20 cellular contexts compared by ENCODE assay signal in the genomic region with DNA sequence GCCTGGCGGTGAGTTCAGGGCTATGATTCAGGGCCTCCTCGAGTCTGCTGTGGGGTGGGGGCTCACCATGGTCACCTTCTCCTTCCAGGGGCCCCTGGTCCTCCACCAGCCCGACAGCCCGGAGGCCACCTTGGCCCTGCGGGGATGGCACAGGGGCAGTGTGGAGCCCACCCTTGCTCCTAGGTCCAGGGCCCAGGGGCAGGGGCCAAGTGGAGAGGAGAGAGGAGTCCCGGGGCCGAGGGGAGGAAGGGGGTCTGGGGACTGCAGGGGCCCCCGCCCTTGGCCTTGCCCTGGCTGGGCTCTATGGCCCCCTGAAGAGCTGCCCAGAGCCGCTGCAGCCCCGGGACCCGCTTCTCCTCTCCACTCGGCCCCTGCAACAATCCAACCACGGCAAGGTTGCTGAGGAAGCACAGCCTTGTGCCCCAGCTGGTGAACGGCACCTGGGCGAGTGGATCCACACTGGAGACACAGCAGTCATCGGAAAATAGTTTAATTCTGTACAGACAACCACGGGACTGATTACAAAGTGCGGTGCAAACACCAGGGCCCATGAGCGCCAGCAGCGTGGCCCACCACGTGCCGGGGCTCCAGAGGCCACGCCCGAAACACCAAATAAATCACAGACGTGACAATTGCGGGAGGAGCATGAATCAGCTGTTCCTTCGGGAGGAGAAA. TPM values are rescaled to one million over a fixed set of nuclear protein-coding genes. Genes with fewer than 3 reads are reported as not detected.
DNase-seq lines count a peak whose midpoint lies in the region; ATAC-seq, FAIRE-seq and TF ChIP-seq lines count a peak whose summit lies in the region.
"Had no signal": no experiment of that assay in that cellular context is flagged by ENCODE, and none has a peak within 500 bp of the region (broad histone marks: within the 10 kb centered on the region; RNA-seq: fewer than 3 reads in every experiment).

No MANE protein-coding gene starts in this region.

- H3K9me3 Mint-ChIP-seq in dendritic cell treated with granulocyte-macrophage colony-stimulating factor and Interleukin-4, amounts not matched to agents 40 ng/mL and 50 ng/mL, for 4 days, result peaks cover 54% of the 10 kb centered on the region

- H3K4me3 Mint-ChIP-seq in dendritic cell treated with granulocyte-macrophage colony-stimulating factor and Interleukin-4, amounts not matched to agents 40 ng/mL and 50 ng/mL, for 4 days, result no peak overlapping the region

- H3K36me3 Mint-ChIP-seq in dendritic cell treated with granulocyte-macrophage colony-stimulating factor and Interleukin-4, amounts not matched to agents 40 ng/mL and 50 ng/mL, for 4 days (ENCODE audit: low read depth), result peaks cover 97% of the 10 kb centered on the region

- no peak overlapping the region for H3K9ac ChIP-seq in kidney (ENCODE audit: low read length in 2 of 2)
- H3K9ac ChIP-seq: GM23248, KMS-11 had no signal

- DNase-seq in Right ventricle myocardium superior (peak; percentile 13), left ventricle myocardium inferior (no peak), kidney (peak; percentile 56), upper lobe of right lung (peak; percentile 44), pons (ENCODE audit: low spot score) (no peak), NCI-H82 treated with DMSO at 0.1 percent for 48 hours (lab: John Stamatoyannopoulos, UW; ENCODE audit: unreplicated experiment) (no peak)
- DNase-seq: C1 segment of cervical spinal cord, DND-41, GM23248, NCI-H1436, NCI-H2029 treated with DMSO at 0.1 percent for 48 hours, NCI-H748 treated with DMSO at 0.1 percent for 48 hours, PC-3 had no signal

- TF ChIP-seq CTCF in left ventricle myocardium inferior (IDR thresholded peaks at IDR 0.05; ENCODE audit: borderline replicate concordance) (no peak), kidney (IDR thresholded peaks at IDR 0.05; ENCODE audit: borderline replicate concordance, extremely low read depth, insufficient read depth) (no peak), upper lobe of right lung (IDR thresholded peaks at IDR 0.05) (no peak)

- no peaks in the 10 kb centered on the region for H3K4me1 Mint-ChIP-seq in dendritic cell treated with granulocyte-macrophage colony-stimulating factor and Interleukin-4, amounts not matched to agents 40 ng/mL and 50 ng/mL, for 4 days (ENCODE audit: low read depth)

- H3K27me3 Mint-ChIP-seq in dendritic cell treated with granulocyte-macrophage colony-stimulating factor and Interleukin-4, amounts not matched to agents 40 ng/mL and 50 ng/mL, for 4 days, result no peaks in the 10 kb centered on the region

- intact Hi-C loops in Right ventricle myocardium superior (cut with DNase I) (no loop called here), left ventricle myocardium inferior (cut with micrococcal nuclease) (no loop called here), kidney (cut with DNase I) (no loop called here), upper lobe of right lung (cut with DNase I) (no loop called here)
- intact Hi-C loops in dendritic cell treated with granulocyte-macrophage colony-stimulating factor and Interleukin-4, amounts not matched to agents 40 ng/mL and 50 ng/mL, for 4 days (cut with micrococcal nuclease), result no loop called here

- H3K4me1 ChIP-seq in left ventricle myocardium inferior, result no peaks in the 10 kb centered on the region
- no peaks in the 10 kb centered on the region for H3K4me1 ChIP-seq in kidney (ENCODE audit: control insufficient read depth in 1 of 2, insufficient read depth in 1 of 2, low read depth in 1 of 2, low read length in 2 of 2)
- no peaks in the 10 kb centered on the region for H3K4me1 ChIP-seq in upper lobe of right lung

- H3K9me3 ChIP-seq in left ventricle myocardium inferior (replicated peaks), result no peaks in the 10 kb centered on the region
- H3K9me3 ChIP-seq in kidney (ENCODE audit: control insufficient read depth in 1 of 2, low read length in 2 of 2), result no peaks in the 10 kb centered on the region
- H3K9me3 ChIP-seq in upper lobe of right lung, result no peaks in the 10 kb centered on the region

- no peak for ATAC-seq in Right ventricle myocardium superior (ENCODE audit: poor library complexity)
- ATAC-seq in upper lobe of right lung, result no peak
- ATAC-seq in GM21576 (IDR thresholded peaks at IDR 0.05; ENCODE audit: unreplicated experiment), result no peak
- ATAC-seq: PC-3 had no signal

- H3K27ac ChIP-seq in left ventricle myocardium inferior (replicated peaks) (no peak overlapping the region), kidney (ENCODE audit: low read depth in 2 of 2, low read length in 2 of 2) (no peak overlapping the region), upper lobe of right lung (no peak overlapping the region)
- H3K27ac ChIP-seq: GM23248, KMS-11, RWPE1 had no signal

- H3K4me3 ChIP-seq in left ventricle myocardium inferior, result no peak overlapping the region
- H3K4me3 ChIP-seq in kidney (ENCODE audit: low read length in 2 of 2), result no peak overlapping the region
- H3K4me3 ChIP-seq in upper lobe of right lung, result no peak overlapping the region
- H3K4me3 ChIP-seq: GM23248 had no signal

- no peaks in the 10 kb centered on the region for H3K27me3 ChIP-seq in left ventricle myocardium inferior (ENCODE audit: low read depth)
- no peaks in the 10 kb centered on the region for H3K27me3 ChIP-seq in upper lobe of right lung

- H3K36me3 ChIP-seq in left ventricle myocardium inferior (peaks cover 49% of the 10 kb centered on the region), kidney (ENCODE audit: control insufficient read depth in 1 of 2, insufficient read depth in 2 of 2, low read length in 2 of 2) (peaks cover 4% of the 10 kb centered on the region in 2 donors), upper lobe of right lung (peaks cover 36% of the 10 kb centered on the region)

- FAIRE-seq in kidney (lab: Jason Lieb, UNC), result no peak
- FAIRE-seq: A204.1, G401.6 had no signal

- peak overlapping the region; percentile 19 for H3K27ac Mint-ChIP-seq in dendritic cell treated with granulocyte-macrophage colony-stimulating factor and Interleukin-4, amounts not matched to agents 40 ng/mL and 50 ng/mL, for 4 days

RNA-seq across cellular contexts. Expression of a gene that starts 23.0 kb away (rescaled TPM):
- total RNA-seq in Right ventricle myocardium superior (4.3 TPM), left ventricle myocardium inferior (4.8 TPM), kidney (10.2 TPM), upper lobe of right lung (5.2 TPM)
- 3.9 TPM for polyA plus RNA-seq in kidney (ENCODE audit: insufficient read depth, low read depth, low replicate concordance)
- total RNA-seq: GM23248, M059J had no signal
- polyA plus RNA-seq: GM23248 had no signal

Comparison
In these comparisons a context has a peak if more than half of its experiments do, and no peak if none do; other contexts are left out.
1. DNase-seq: peak in Right ventricle myocardium superior (single experiment), kidney (single experiment) and upper lobe of right lung (single experiment); none in left ventricle myocardium inferior (single experiment), pons (single experiment) and NCI-H82 treated with DMSO at 0.1 percent for 48 hours (single experiment).